In the genomic region with DNA sequence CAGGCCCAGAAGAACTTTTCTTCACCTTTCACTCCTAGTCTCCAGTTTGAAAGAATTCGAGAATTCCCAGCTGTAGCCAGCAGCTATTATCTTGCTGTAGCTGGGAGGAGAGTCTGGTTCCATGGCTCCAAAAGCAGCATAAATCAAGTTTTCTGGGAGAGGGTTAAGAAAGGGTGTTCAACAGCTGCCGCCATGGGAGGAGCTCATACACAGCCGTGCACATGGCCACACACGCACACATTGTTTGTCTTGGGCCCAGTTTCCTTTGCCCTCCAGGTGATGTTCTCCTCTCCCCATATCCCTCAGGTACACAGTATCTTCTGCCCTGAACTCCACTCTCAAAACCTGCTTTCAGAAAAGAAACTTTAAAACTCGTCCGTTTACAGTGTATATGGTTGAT, we compare ENCODE assay signal across 21 cellular contexts. TPM values are rescaled to one million over a fixed set of nuclear protein-coding genes. Genes with fewer than 3 reads are reported as not detected.
DNase-seq lines count a peak whose midpoint lies in the region; ATAC-seq, FAIRE-seq and TF ChIP-seq lines count a peak whose summit lies in the region.
"Had no signal": no experiment of that assay in that cellular context is flagged by ENCODE, and none has a peak within 500 bp of the region (broad histone marks: within the 10 kb centered on the region; RNA-seq: fewer than 3 reads in every experiment).

No MANE protein-coding gene starts in this region.

- H3K36me3 ChIP-seq in HepG2 (replicated peaks in 1 of 2; ENCODE audit: control insufficient read depth in 1 of 2, insufficient read depth in 2 of 2, low read length in 2 of 2): no peaks in the 10 kb centered on the region
- H3K36me3 ChIP-seq in right lobe of liver: no peaks in the 10 kb centered on the region
- H3K36me3 ChIP-seq in neural progenitor cell: no peaks in the 10 kb centered on the region
- H3K36me3 ChIP-seq: BLaER1 had no signal

- H3K79me2 ChIP-seq in HepG2 (ENCODE audit: insufficient read depth, low read length) (peaks cover 44% of the 10 kb centered on the region), neural progenitor cell (ENCODE audit: low read depth) (peaks cover 9% of the 10 kb centered on the region)

- H3K4me1 Mint-ChIP-seq in neural progenitor cell (peaks cover 32% of the 10 kb centered on the region), type B pancreatic cell (ENCODE audit: unreplicated experiment) (peaks cover 38% of the 10 kb centered on the region)

- no peak for ATAC-seq in HepG2
- no peak for ATAC-seq in right lobe of liver
- ATAC-seq in GM18498 (IDR thresholded peaks at IDR 0.05; ENCODE audit: unreplicated experiment): no peak
- ATAC-seq: HCT116 had no signal

- no peak for TF ChIP-seq RAD21 in HepG2 (CRISPR knock-in tag; IDR thresholded peaks at IDR 0.05)

- H3K4me3 ChIP-seq in HepG2 (replicated peaks in 1 of 3; ENCODE audit: insufficient read depth in 1 of 3, low read depth in 2 of 3, low read length in 3 of 3) (peak overlapping the region in 1 of 3 experiments; percentile 16; a peak in 1 of 6 replicates), right lobe of liver (no peak overlapping the region), neural progenitor cell (no peak overlapping the region)
- H3K4me3 ChIP-seq: BLaER1 had no signal

- H3F3A ChIP-seq in neural progenitor cell (ENCODE audit: low read depth): peaks cover 18% of the 10 kb centered on the region

- POLR2A ChIA-PET in HepG2 (lab: Yijun Ruan, JAX): interaction anchor here (1.1 to 11.4 kb wide), 7 partner anchors 9 to 31 kb away, joined by 3 to 216 read pairs (median 4); no protein-coding TSS in a partner anchor

- H3K9me3 ChIP-seq in HepG2 (ENCODE audit: low read length) (no peaks in the 10 kb centered on the region), right lobe of liver (no peaks in the 10 kb centered on the region), neural progenitor cell (ENCODE audit: low read depth) (no peaks in the 10 kb centered on the region)

- peak; percentile 42 for DNase-seq in HepG2 (ENCODE audit: low spot score)
- DNase-seq in right lobe of liver: no peak
- DNase-seq in left kidney (ENCODE audit: low read depth, low spot score): peak; percentile 85
- DNase-seq in neural progenitor cell (ENCODE audit: low spot score): no peak
- DNase-seq in type B pancreatic cell (ENCODE audit: extremely low spot score, unreplicated experiment): no peak
- no peak for DNase-seq in GDM1 (lab: John Stamatoyannopoulos, UW)
- DNase-seq in activated effector memory CD4-positive, alpha-beta T cell treated with Interleukin-2 at 50 U/mL for 16 hours: no peak
- DNase-seq: 8988T; Calu3; CD4-positive, alpha-beta memory T cell; DMS79 treated with DMSO at 0.1 percent for 48 hours; GOT3; H7; HFFc6 had no signal

- TF ChIP-seq EP300 in HepG2 (IDR thresholded peaks at IDR 0.05; ENCODE audit: low read depth in 2 of 2, low read length in 2 of 2): peak in 1 of 2 experiments; percentile 16; a peak in 1 of 4 replicates
- no peak for TF ChIP-seq EP300 in HepG2 (CRISPR knock-in tag; IDR thresholded peaks at IDR 0.05; ENCODE audit: borderline replicate concordance)

- WGBS in HepG2 (ENCODE audit: low lambda C conversion rate): 0% methylated on average over 2 of the region's 6 CpGs
- 71% methylated on average over 6 of the region's 6 CpGs for WGBS in right lobe of liver (ENCODE audit: insufficient coverage, low coverage, low lambda C conversion rate, missing lambda C conversion rate)

- H3K27me3 Mint-ChIP-seq in neural progenitor cell (ENCODE audit: insufficient read depth, low read depth) (peaks cover 2% of the 10 kb centered on the region), type B pancreatic cell (peaks cover 19% of the 10 kb centered on the region)

- in situ Hi-C loops in HepG2 (cut with HindIII; ENCODE audit: extremely low pct_ligation_motif_present, low pct_unique_long_range_greater_than_20kb): no loop called here

- H3K4me2 ChIP-seq in HepG2 (ENCODE audit: low read depth, low read length): peak overlapping the region; percentile 63
- peak overlapping the region; percentile 45 for H3K4me2 ChIP-seq in neural progenitor cell
- H3K4me2 ChIP-seq: BLaER1 had no signal

- no TSS peak for BruUV-seq in HepG2 (replicated peaks; lab: Mats Ljungman, UMichigan)

- H3K27me3 ChIP-seq in HepG2 (ENCODE audit: control insufficient read depth in 1 of 2, insufficient read depth in 2 of 2, low read length in 2 of 2) (no peaks in the 10 kb centered on the region; a peak in 1 of 5 replicates), right lobe of liver (peaks cover 0 to 6% of the 10 kb centered on the region in 2 donors), neural progenitor cell (no peaks in the 10 kb centered on the region)

- CTCF ChIA-PET in HepG2 (lab: Yijun Ruan, JAX; ENCODE audit: low intra/inter-chr PET ratio, low total read pairs): no interaction called here

- peaks cover 2% of the 10 kb centered on the region for H3K9me3 Mint-ChIP-seq in neural progenitor cell
- H3K9me3 Mint-ChIP-seq in type B pancreatic cell: no peaks in the 10 kb centered on the region
- H3K9me3 Mint-ChIP-seq: CD4-positive, alpha-beta memory T cell had no signal

- no peak for TF ChIP-seq CTCF in HepG2 (CRISPR knock-in tag; IDR thresholded peaks at IDR 0.05)
- TF ChIP-seq CTCF in right lobe of liver (IDR thresholded peaks at IDR 0.05): no peak
- TF ChIP-seq CTCF in neural progenitor cell (IDR thresholded peaks at IDR 0.05): no peak
- TF ChIP-seq CTCF in type B pancreatic cell (conservative IDR thresholded peaks at IDR 0.05): no peak

- intact Hi-C loops in HepG2 (cut with micrococcal nuclease; ENCODE audit: unreplicated experiment): no loop called here
- intact Hi-C loops in right lobe of liver (cut with DNase I): no loop called here

- TF ChIP-seq POLR2A in HepG2 (IDR thresholded peaks at IDR 0.05; ENCODE audit: insufficient read depth in 1 of 2, low read depth in 2 of 2, low read length in 2 of 2) (no peak), right lobe of liver (IDR thresholded peaks at IDR 0.05) (no peak)

- H3K27ac Mint-ChIP-seq in neural progenitor cell: no peak overlapping the region
- peak overlapping the region; percentile 43 for H3K27ac Mint-ChIP-seq in type B pancreatic cell
- H3K27ac Mint-ChIP-seq: CD14-positive monocyte; CD4-positive, alpha-beta memory T cell; HFFc6 had no signal

- no peak overlapping the region for H3K4me3 Mint-ChIP-seq in neural progenitor cell
- H3K4me3 Mint-ChIP-seq in type B pancreatic cell: peak overlapping the region; percentile 62
- H3K4me3 Mint-ChIP-seq: CD14-positive monocyte; CD4-positive, alpha-beta memory T cell; HFFc6 had no signal

- H3K4me1 ChIP-seq in HepG2 (ENCODE audit: insufficient read depth, low read length): peaks cover 68% of the 10 kb centered on the region
- H3K4me1 ChIP-seq in right lobe of liver: no peaks in the 10 kb centered on the region
- peaks cover 25% of the 10 kb centered on the region for H3K4me1 ChIP-seq in neural progenitor cell
- H3K4me1 ChIP-seq: BLaER1 had no signal

- no peak overlapping the region for H2AFZ ChIP-seq in HepG2 (ENCODE audit: low read length)
- H2AFZ ChIP-seq in neural progenitor cell (replicated peaks): no peak overlapping the region

- peak; percentile 26 for FAIRE-seq in HepG2 (lab: Jason Lieb, UNC)
- FAIRE-seq: GM12891, GM18507 had no signal

- H4K20me1 ChIP-seq in HepG2 (ENCODE audit: insufficient read depth, low read length): no peaks in the 10 kb centered on the region
- H4K20me1 ChIP-seq in neural progenitor cell (ENCODE audit: low read depth): no peaks in the 10 kb centered on the region

- H3K9ac ChIP-seq in HepG2 (ENCODE audit: insufficient read depth, low read depth, low read length) (peak overlapping the region; percentile 31), neural progenitor cell (no peak overlapping the region)
- H3K9ac ChIP-seq: BLaER1 had no signal

- H3K36me3 Mint-ChIP-seq in neural progenitor cell (no peaks in the 10 kb centered on the region), type B pancreatic cell (no peaks in the 10 kb centered on the region)
- H3K36me3 Mint-ChIP-seq: CD14-positive monocyte; CD4-positive, alpha-beta memory T cell had no signal

- H3K27ac ChIP-seq in HepG2 (ENCODE audit: extremely low read length, insufficient read depth, low read length) (peak overlapping the region; percentile 94), right lobe of liver (no peak overlapping the region), neural progenitor cell (peak overlapping the region; percentile 37)
- H3K27ac ChIP-seq: BLaER1 had no signal

TF ChIP-seq in HepG2, 621 proteins besides CTCF, POLR2A, EP300 and RAD21 (continues in another document):
- TF ChIP-seq, protein P1, sequence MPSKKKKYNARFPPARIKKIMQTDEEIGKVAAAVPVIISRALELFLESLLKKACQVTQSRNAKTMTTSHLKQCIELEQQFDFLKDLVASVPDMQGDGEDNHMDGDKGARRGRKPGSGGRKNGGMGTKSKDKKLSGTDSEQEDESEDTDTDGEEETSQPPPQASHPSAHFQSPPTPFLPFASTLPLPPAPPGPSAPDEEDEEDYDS (CRISPR knock-in tag; IDR thresholded peaks at IDR 0.05): 0 out of 2 replicates have a peak, but pooled peaks have one; percentile 37

RNA-seq across cellular contexts. Expression of a gene that starts 4.1 kb away (rescaled TPM):
- total RNA-seq in HepG2 (2016; rRNA removed; fragmentation: Illumina TruSeq; extraction: Trizol) (805 and 1,799 TPM in 2 replicates), right lobe of liver (1 to 10 TPM in 4 of 6 experiments, under 1 TPM in 2; 0.31 to 6.8 (median 1.8) TPM), neural progenitor cell (ENCODE audit: low replicate concordance) (968 and 1,039 TPM in 2 replicates), type B pancreatic cell (ENCODE audit: low replicate concordance) (192 and 628 TPM in 2 replicates)
- 284 and 320 TPM in 2 replicates for total RNA-seq in HepG2 (2016; cell fraction: cytosol; rRNA removed; fragmentation: Illumina TruSeq; extraction: Trizol; ENCODE audit: low read depth)
- total RNA-seq in HepG2 (2016; cell fraction: insoluble cytoplasmic fraction; rRNA removed; fragmentation: Illumina TruSeq; extraction: Trizol): 792 and 1,776 TPM in 2 replicates
- total RNA-seq in HepG2 (2016; cell fraction: membrane; rRNA removed; fragmentation: Illumina TruSeq; extraction: Trizol): 290 and 301 TPM in 2 replicates
- 1,828 and 2,106 TPM in 2 replicates for total RNA-seq in HepG2 (2016; cell fraction: nucleus; rRNA removed; fragmentation: Illumina TruSeq; extraction: Trizol)
- polyA plus RNA-seq in HepG2 (2011; rRNA removed): 3,263 and 3,554 TPM in 2 replicates
- 2,062 and 3,587 TPM in 2 replicates for polyA plus RNA-seq in HepG2 (2011; cell fraction: cytosol; rRNA removed)
- polyA plus RNA-seq in HepG2 (2011; cell fraction: nucleus; rRNA removed): 820 and 1,167 TPM in 2 replicates
- 3,341 and 3,897 TPM in 2 replicates for polyA plus RNA-seq in HepG2 (2012)
- 118 and 136 TPM in 2 replicates for polyA plus RNA-seq in HepG2 (2016; cell fraction: cytosol; fragmentation: Illumina TruSeq; extraction: Trizol; ENCODE audit: low read depth)
- polyA plus RNA-seq in HepG2 (2016; cell fraction: insoluble cytoplasmic fraction; fragmentation: Illumina TruSeq; extraction: Trizol; ENCODE audit: low read depth): 843 and 853 TPM in 2 replicates
- polyA plus RNA-seq in HepG2 (2016; cell fraction: membrane; fragmentation: Illumina TruSeq; extraction: Trizol; ENCODE audit: low read depth): 164 and 169 TPM in 2 replicates
- polyA plus RNA-seq in HepG2 (2016; cell fraction: nucleus; fragmentation: Illumina TruSeq; extraction: Trizol; ENCODE audit: insufficient read depth, low read depth): 1,823 and 1,891 TPM in 2 replicates
- 0.72 and 1,012 TPM in 2 replicates for polyA minus RNA-seq in HepG2 (2011; rRNA and poly(A)+ RNA removed; ENCODE audit: low replicate concordance)
- polyA minus RNA-seq in HepG2 (2011; cell fraction: cytosol; rRNA and poly(A)+ RNA removed): 1,199 and 1,788 TPM in 2 replicates
- 1,194 and 1,668 TPM in 2 replicates for polyA minus RNA-seq in HepG2 (2011; cell fraction: nucleus; rRNA and poly(A)+ RNA removed)
- total RNA-seq: HFFc6 had no signal
- polyA plus RNA-seq: AG04450, CD14-positive monocyte had no signal

Comparison
In these comparisons a context has a peak if more than half of its experiments do, and no peak if none do; other contexts are left out.
1. DNase-seq: peak in HepG2 (single experiment) and left kidney (single experiment); none in right lobe of liver (0 of 3), neural progenitor cell (single experiment), type B pancreatic cell (single experiment), GDM1 (single experiment) and activated effector memory CD4-positive, alpha-beta T cell treated with Interleukin-2 at 50 U/mL for 16 hours (single experiment).
2. H3K27ac ChIP-seq: peak in HepG2 (single experiment) and neural progenitor cell (single experiment); none in right lobe of liver (0 of 3).
3. RNA of a gene that starts 4.1 kb away (total RNA-seq): 284 to 2,106 TPM in HepG2, 968 to 1,039 TPM in neural progenitor cell and 192 to 628 TPM in type B pancreatic cell; 0.31 to 6.8 TPM in right lobe of liver; every median in the first group is over 10 times any median in the second.